2 cellular contexts compared by ENCODE assay signal in genomic region chr4:98963538-98964433, GRCh38.
TF ChIP-seq lines count a peak whose summit lies in the region.

No MANE protein-coding gene starts in this region.

TF ChIP-seq in HEK293, 187 proteins besides CTCF, POLR2A, EP300 and RAD21:
- peak; percentile 80 for TF ChIP-seq PRDM1 (tag by site-specific recombination; IDR thresholded peaks at IDR 0.05)
- no peak for TF ChIP-seq ZNF704 (tag by site-specific recombination; IDR thresholded peaks at IDR 0.05)
- peak; percentile 67; the same call in 1 of the 2 replicates for TF ChIP-seq EGR2 (tag by site-specific recombination; IDR thresholded peaks at IDR 0.05; ENCODE audit: low read depth)
- TF ChIP-seq ZNF600 (tag by site-specific recombination; IDR thresholded peaks at IDR 0.05), result no peak
- peak; percentile 81 for TF ChIP-seq ZFHX2 (tag by site-specific recombination; conservative IDR thresholded peaks at IDR 0.05)
- peak; percentile 54 for TF ChIP-seq PRDM4 (tag by site-specific recombination; IDR thresholded peaks at IDR 0.05)

TF ChIP-seq in H1, 55 proteins besides CTCF, POLR2A, EP300 and RAD21:
- TF ChIP-seq FOSL1 (IDR thresholded peaks at IDR 0.05; ENCODE audit: insufficient read depth, low read depth, low read length) (no peak), TAF1 (IDR thresholded peaks at IDR 0.05; ENCODE audit: low read depth, low read length) (no peak), BACH1 (IDR thresholded peaks at IDR 0.05; ENCODE audit: low read length) (no peak), SP4 (IDR thresholded peaks at IDR 0.05; ENCODE audit: low read length) (no peak), TCF12 (IDR thresholded peaks at IDR 0.05; ENCODE audit: low read depth, low read length) (no peak), GTF2F1 (IDR thresholded peaks at IDR 0.05; ENCODE audit: borderline replicate concordance, low read depth, low read length) (no peak), CBX5 (IDR thresholded peaks at IDR 0.05; ENCODE audit: low read depth, low read length) (no peak), TEAD4 (IDR thresholded peaks at IDR 0.05; ENCODE audit: low read depth, low read length) (no peak), KDM5A (IDR thresholded peaks at IDR 0.05; ENCODE audit: low read length) (no peak), KDM1A (IDR thresholded peaks at IDR 0.05; ENCODE audit: borderline replicate concordance, low read length) (no peak), POLR2AphosphoS5 (IDR thresholded peaks at IDR 0.05; ENCODE audit: low read depth, low read length) (no peak), SRF (IDR thresholded peaks at IDR 0.05; ENCODE audit: low read depth, low read length) (no peak), TBP (IDR thresholded peaks at IDR 0.05; ENCODE audit: low read depth, low read length) (no peak)
